Comparison of ENCODE assay signal across 2 cellular contexts in genomic region chr9:125460346-125460745, GRCh38.
TF ChIP-seq lines count a peak whose summit lies in the region.

No MANE protein-coding gene starts in this region.

TF ChIP-seq in liver, 16 proteins besides CTCF, POLR2A, EP300 and RAD21 (continued from another document):
- TF ChIP-seq REST (IDR thresholded peaks at IDR 0.05) (no peak), YY1 (IDR thresholded peaks at IDR 0.05) (no peak), NR2F2 (IDR thresholded peaks at IDR 0.05) (no peak), HNF4G (IDR thresholded peaks at IDR 0.05) (no peak), FOXA2 (IDR thresholded peaks at IDR 0.05) (no peak), JUND (IDR thresholded peaks at IDR 0.05) (no peak), ZBTB33 (IDR thresholded peaks at IDR 0.05) (no peak), SP1 (IDR thresholded peaks at IDR 0.05) (no peak), RXRA (IDR thresholded peaks at IDR 0.05) (no peak), TAF1 (conservative IDR thresholded peaks at IDR 0.05) (no peak), GABPA (IDR thresholded peaks at IDR 0.05 in 1 of 2, conservative IDR thresholded peaks at IDR 0.05 in 1 of 2) (no peak)
- TF ChIP-seq, protein P1, sequence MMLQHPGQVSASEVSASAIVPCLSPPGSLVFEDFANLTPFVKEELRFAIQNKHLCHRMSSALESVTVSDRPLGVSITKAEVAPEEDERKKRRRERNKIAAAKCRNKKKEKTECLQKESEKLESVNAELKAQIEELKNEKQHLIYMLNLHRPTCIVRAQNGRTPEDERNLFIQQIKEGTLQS (IDR thresholded peaks at IDR 0.05) = no peak

TF ChIP-seq in HepG2, 621 proteins besides CTCF, POLR2A, EP300 and RAD21 (continued from another document):
- TF ChIP-seq, protein P2, sequence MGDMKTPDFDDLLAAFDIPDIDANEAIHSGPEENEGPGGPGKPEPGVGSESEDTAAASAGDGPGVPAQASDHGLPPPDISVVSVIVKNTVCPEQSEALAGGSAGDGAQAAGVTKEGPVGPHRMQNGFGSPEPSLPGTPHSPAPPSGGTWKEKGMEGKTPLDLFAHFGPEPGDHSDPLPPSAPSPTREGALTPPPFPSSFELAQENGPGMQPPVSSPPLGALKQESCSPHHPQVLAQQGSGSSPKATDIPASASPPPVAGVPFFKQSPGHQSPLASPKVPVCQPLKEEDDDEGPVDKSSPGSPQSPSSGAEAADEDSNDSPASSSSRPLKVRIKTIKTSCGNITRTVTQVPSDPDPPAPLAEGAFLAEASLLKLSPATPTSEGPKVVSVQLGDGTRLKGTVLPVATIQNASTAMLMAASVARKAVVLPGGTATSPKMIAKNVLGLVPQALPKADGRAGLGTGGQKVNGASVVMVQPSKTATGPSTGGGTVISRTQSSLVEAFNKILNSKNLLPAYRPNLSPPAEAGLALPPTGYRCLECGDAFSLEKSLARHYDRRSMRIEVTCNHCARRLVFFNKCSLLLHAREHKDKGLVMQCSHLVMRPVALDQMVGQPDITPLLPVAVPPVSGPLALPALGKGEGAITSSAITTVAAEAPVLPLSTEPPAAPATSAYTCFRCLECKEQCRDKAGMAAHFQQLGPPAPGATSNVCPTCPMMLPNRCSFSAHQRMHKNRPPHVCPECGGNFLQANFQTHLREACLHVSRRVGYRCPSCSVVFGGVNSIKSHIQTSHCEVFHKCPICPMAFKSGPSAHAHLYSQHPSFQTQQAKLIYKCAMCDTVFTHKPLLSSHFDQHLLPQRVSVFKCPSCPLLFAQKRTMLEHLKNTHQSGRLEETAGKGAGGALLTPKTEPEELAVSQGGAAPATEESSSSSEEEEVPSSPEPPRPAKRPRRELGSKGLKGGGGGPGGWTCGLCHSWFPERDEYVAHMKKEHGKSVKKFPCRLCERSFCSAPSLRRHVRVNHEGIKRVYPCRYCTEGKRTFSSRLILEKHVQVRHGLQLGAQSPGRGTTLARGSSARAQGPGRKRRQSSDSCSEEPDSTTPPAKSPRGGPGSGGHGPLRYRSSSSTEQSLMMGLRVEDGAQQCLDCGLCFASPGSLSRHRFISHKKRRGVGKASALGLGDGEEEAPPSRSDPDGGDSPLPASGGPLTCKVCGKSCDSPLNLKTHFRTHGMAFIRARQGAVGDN (CRISPR knock-in tag; IDR thresholded peaks at IDR 0.05) = no peak
- no peak for TF ChIP-seq ZNF530 (CRISPR knock-in tag; IDR thresholded peaks at IDR 0.05; ENCODE audit: low read depth)
- TF ChIP-seq MBNL3 (CRISPR knock-in tag; conservative IDR thresholded peaks at IDR 0.05) = no peak
